ENCODE assay signal across 2 cellular contexts in the genomic region with DNA sequence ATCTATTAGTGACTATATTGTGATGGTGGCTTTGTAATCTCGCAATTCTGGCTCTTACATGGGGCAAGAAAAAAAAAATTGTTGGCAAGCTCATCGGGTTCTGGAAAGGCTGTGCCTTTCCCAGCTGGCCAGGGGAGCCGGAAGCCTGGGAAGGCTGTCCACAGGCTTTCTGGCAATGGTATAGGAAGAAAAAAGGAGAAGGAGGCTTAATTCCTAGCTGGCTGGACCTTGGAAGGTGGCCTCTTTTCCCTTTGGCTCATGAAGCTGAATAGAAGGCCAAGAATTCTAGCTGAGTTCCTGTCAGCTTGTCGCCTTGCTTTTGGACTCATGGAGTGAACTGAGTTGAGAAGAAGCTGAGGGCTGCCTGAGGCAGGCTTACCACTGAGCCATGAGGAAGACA.
TF ChIP-seq lines count a peak whose summit lies in the region.

No MANE protein-coding gene starts in this region.

TF ChIP-seq in SK-N-SH, 30 proteins besides CTCF, POLR2A, EP300 and RAD21 (continued from another document):
- TF ChIP-seq, protein P1, sequence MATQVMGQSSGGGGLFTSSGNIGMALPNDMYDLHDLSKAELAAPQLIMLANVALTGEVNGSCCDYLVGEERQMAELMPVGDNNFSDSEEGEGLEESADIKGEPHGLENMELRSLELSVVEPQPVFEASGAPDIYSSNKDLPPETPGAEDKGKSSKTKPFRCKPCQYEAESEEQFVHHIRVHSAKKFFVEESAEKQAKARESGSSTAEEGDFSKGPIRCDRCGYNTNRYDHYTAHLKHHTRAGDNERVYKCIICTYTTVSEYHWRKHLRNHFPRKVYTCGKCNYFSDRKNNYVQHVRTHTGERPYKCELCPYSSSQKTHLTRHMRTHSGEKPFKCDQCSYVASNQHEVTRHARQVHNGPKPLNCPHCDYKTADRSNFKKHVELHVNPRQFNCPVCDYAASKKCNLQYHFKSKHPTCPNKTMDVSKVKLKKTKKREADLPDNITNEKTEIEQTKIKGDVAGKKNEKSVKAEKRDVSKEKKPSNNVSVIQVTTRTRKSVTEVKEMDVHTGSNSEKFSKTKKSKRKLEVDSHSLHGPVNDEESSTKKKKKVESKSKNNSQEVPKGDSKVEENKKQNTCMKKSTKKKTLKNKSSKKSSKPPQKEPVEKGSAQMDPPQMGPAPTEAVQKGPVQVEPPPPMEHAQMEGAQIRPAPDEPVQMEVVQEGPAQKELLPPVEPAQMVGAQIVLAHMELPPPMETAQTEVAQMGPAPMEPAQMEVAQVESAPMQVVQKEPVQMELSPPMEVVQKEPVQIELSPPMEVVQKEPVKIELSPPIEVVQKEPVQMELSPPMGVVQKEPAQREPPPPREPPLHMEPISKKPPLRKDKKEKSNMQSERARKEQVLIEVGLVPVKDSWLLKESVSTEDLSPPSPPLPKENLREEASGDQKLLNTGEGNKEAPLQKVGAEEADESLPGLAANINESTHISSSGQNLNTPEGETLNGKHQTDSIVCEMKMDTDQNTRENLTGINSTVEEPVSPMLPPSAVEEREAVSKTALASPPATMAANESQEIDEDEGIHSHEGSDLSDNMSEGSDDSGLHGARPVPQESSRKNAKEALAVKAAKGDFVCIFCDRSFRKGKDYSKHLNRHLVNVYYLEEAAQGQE (IDR thresholded peaks at IDR 0.05; ENCODE audit: low read depth, low read length) = no peak
- TF ChIP-seq, protein P2, sequence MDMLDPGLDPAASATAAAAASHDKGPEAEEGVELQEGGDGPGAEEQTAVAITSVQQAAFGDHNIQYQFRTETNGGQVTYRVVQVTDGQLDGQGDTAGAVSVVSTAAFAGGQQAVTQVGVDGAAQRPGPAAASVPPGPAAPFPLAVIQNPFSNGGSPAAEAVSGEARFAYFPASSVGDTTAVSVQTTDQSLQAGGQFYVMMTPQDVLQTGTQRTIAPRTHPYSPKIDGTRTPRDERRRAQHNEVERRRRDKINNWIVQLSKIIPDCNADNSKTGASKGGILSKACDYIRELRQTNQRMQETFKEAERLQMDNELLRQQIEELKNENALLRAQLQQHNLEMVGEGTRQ (IDR thresholded peaks at IDR 0.05; ENCODE audit: borderline replicate concordance, low read depth, low read length) = no peak
- TF ChIP-seq SMC3 (IDR thresholded peaks at IDR 0.05; ENCODE audit: low read depth, low read length) = no peak
- TF ChIP-seq FOSL2 (IDR thresholded peaks at IDR 0.05; ENCODE audit: borderline replicate concordance, low read depth) = no peak
- no peak for TF ChIP-seq RFX5 (IDR thresholded peaks at IDR 0.05; ENCODE audit: low read length)
- no peak for TF ChIP-seq POLR2AphosphoS5 (IDR thresholded peaks at IDR 0.05; ENCODE audit: low read depth, low read length)
- no peak for TF ChIP-seq TEAD4 (IDR thresholded peaks at IDR 0.05; ENCODE audit: borderline replicate concordance, insufficient read depth)
- TF ChIP-seq TAF1 (IDR thresholded peaks at IDR 0.05; ENCODE audit: borderline replicate concordance, low read depth, low read length) = no peak
- no peak for TF ChIP-seq GATA2 (CRISPR knock-in tag; IDR thresholded peaks at IDR 0.05)
- no peak for TF ChIP-seq RCOR1 (IDR thresholded peaks at IDR 0.05; ENCODE audit: low read length)
- TF ChIP-seq, protein P3, sequence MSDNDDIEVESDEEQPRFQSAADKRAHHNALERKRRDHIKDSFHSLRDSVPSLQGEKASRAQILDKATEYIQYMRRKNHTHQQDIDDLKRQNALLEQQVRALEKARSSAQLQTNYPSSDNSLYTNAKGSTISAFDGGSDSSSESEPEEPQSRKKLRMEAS (IDR thresholded peaks at IDR 0.05; ENCODE audit: low read depth) = no peak
- TF ChIP-seq NFIC (IDR thresholded peaks at IDR 0.05; ENCODE audit: borderline replicate concordance) = no peak

TF ChIP-seq in SK-N-SH treated with all-trans-retinoic acid at 6 μM for 48 hours, 23 proteins besides CTCF, POLR2A, EP300 and RAD21 (continued from another document):
- TF ChIP-seq, protein P4, sequence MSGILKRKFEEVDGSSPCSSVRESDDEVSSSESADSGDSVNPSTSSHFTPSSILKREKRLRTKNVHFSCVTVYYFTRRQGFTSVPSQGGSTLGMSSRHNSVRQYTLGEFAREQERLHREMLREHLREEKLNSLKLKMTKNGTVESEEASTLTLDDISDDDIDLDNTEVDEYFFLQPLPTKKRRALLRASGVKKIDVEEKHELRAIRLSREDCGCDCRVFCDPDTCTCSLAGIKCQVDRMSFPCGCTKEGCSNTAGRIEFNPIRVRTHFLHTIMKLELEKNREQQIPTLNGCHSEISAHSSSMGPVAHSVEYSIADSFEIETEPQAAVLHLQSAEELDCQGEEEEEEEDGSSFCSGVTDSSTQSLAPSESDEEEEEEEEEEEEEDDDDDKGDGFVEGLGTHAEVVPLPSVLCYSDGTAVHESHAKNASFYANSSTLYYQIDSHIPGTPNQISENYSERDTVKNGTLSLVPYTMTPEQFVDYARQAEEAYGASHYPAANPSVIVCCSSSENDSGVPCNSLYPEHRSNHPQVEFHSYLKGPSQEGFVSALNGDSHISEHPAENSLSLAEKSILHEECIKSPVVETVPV (CRISPR knock-in tag; IDR thresholded peaks at IDR 0.05) = no peak
- no peak for TF ChIP-seq CSDC2 (CRISPR knock-in tag; IDR thresholded peaks at IDR 0.05)
- no peak for TF ChIP-seq SNAI2 (CRISPR knock-in tag; IDR thresholded peaks at IDR 0.05)
- no peak for TF ChIP-seq ZNF8 (CRISPR knock-in tag; IDR thresholded peaks at IDR 0.05)
- TF ChIP-seq, protein P5, sequence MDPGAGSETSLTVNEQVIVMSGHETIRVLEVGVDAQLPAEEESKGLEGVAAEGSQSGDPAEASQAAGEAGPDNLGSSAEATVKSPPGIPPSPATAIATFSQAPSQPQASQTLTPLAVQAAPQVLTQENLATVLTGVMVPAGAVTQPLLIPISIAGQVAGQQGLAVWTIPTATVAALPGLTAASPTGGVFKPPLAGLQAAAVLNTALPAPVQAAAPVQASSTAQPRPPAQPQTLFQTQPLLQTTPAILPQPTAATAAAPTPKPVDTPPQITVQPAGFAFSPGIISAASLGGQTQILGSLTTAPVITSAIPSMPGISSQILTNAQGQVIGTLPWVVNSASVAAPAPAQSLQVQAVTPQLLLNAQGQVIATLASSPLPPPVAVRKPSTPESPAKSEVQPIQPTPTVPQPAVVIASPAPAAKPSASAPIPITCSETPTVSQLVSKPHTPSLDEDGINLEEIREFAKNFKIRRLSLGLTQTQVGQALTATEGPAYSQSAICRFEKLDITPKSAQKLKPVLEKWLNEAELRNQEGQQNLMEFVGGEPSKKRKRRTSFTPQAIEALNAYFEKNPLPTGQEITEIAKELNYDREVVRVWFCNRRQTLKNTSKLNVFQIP (CRISPR knock-in tag; IDR thresholded peaks at IDR 0.05; ENCODE audit: borderline replicate concordance, low read depth) = no peak
- no peak for TF ChIP-seq OSR1 (CRISPR knock-in tag; IDR thresholded peaks at IDR 0.05)
- no peak for TF ChIP-seq GLIS3 (CRISPR knock-in tag; IDR thresholded peaks at IDR 0.05)
- TF ChIP-seq, protein P6, sequence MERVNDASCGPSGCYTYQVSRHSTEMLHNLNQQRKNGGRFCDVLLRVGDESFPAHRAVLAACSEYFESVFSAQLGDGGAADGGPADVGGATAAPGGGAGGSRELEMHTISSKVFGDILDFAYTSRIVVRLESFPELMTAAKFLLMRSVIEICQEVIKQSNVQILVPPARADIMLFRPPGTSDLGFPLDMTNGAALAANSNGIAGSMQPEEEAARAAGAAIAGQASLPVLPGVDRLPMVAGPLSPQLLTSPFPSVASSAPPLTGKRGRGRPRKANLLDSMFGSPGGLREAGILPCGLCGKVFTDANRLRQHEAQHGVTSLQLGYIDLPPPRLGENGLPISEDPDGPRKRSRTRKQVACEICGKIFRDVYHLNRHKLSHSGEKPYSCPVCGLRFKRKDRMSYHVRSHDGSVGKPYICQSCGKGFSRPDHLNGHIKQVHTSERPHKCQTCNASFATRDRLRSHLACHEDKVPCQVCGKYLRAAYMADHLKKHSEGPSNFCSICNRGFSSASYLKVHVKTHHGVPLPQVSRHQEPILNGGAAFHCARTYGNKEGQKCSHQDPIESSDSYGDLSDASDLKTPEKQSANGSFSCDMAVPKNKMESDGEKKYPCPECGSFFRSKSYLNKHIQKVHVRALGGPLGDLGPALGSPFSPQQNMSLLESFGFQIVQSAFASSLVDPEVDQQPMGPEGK (CRISPR knock-in tag; IDR thresholded peaks at IDR 0.05; ENCODE audit: borderline replicate concordance) = no peak
- no peak for TF ChIP-seq ARNTL (CRISPR knock-in tag; IDR thresholded peaks at IDR 0.05; ENCODE audit: borderline replicate concordance, low read depth)
- TF ChIP-seq TCF4 (CRISPR knock-in tag; IDR thresholded peaks at IDR 0.05; ENCODE audit: borderline replicate concordance) = no peak
- TF ChIP-seq ZNF70 (CRISPR knock-in tag; IDR thresholded peaks at IDR 0.05) = no peak
- no peak for TF ChIP-seq ZFP30 (CRISPR knock-in tag; IDR thresholded peaks at IDR 0.05)
